In the genomic region with DNA sequence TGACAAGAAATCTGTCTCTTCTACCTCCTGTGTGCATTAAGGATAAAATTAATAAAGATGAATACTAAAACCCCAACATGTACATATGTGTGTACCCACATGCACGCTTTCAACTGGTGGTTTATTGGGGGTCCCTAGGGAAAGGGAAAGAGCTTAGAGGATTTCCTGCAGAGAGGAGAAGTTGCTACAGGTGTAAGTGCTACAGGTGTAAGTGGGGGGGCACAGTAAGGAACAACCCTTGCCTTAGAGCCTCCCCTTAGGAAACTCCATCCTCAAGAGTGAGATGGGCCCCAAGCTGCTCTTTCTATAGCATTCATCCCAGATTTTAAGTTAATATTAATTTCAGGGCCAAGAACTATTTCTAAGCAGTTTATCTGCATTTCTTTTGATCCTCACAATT, we compare ENCODE assay signal across 8 cellular contexts.
"Had no signal": no experiment of that assay in that cellular context is flagged by ENCODE, and none has a peak within 500 bp of the region (broad histone marks: within the 10 kb centered on the region; RNA-seq: fewer than 3 reads in every experiment).

No MANE protein-coding gene starts in this region.

- DNase-seq: GM23248, GOT3, H7, H9, HCEC 1CT, HFFc6 had no signal

- H3K4me1 ChIP-seq: HAP-1 had no signal

- H3K9ac ChIP-seq: GM23248 had no signal

- H3K36me3 ChIP-seq: HAP-1 had no signal

- H3K4me3 ChIP-seq: GM23248, GM23338, HAP-1 had no signal

- H3K4me2 ChIP-seq: GM23338 had no signal

- H3K27ac ChIP-seq: GM23248 had no signal

- H3K9me3 ChIP-seq: HAP-1 had no signal
